Comparison of ENCODE assay signal across 24 cellular contexts in genomic region chr1:168054117-168054516, GRCh38.
A peak's percentile ranks its signal among the peaks of the same experiment; 100 is the strongest.
DNase-seq lines count a peak whose midpoint lies in the region; ATAC-seq and TF ChIP-seq lines count a peak whose summit lies in the region.
"Had no signal": no experiment of that assay in that cellular context is flagged by ENCODE, and none has a peak within 500 bp of the region (broad histone marks: within the 10 kb centered on the region; RNA-seq: fewer than 3 reads in every experiment).

No MANE protein-coding gene starts in this region.

- H3K27me3 ChIP-seq in MM.1S (replicated peaks; ENCODE audit: insufficient read depth, low read length) (no peaks in the 10 kb centered on the region), left lung (no peaks in the 10 kb centered on the region)
- H3K27me3 ChIP-seq: body of pancreas, esophagus muscularis mucosa, uterus had no signal

- H3K4me1 ChIP-seq in MM.1S (ENCODE audit: low read length) = peaks cover 6% of the 10 kb centered on the region
- no peaks in the 10 kb centered on the region for H3K4me1 ChIP-seq in left lung
- H3K4me1 ChIP-seq: body of pancreas, uterus had no signal

- H3K27ac ChIP-seq in MM.1S (ENCODE audit: low read length) (no peak overlapping the region), left lung (no peak overlapping the region)
- H3K27ac ChIP-seq: body of pancreas, C4-2B, esophagus muscularis mucosa, skin epidermis, uterus had no signal

- no peak overlapping the region for H3K4me2 ChIP-seq in MM.1S (ENCODE audit: low read depth, low read length)
- H3K4me2 ChIP-seq: GM23338 had no signal

- H3K79me2 ChIP-seq in MM.1S (ENCODE audit: low read length) = no peaks in the 10 kb centered on the region

- ATAC-seq in left lung (peak; percentile 52), GM21717 (IDR thresholded peaks at IDR 0.05; ENCODE audit: unreplicated experiment) (no peak)
- no peak for ATAC-seq in stimulated activated naive CD8-positive, alpha-beta T cell treated with anti-CD3 and anti-CD28 coated beads, Interleukin-15, Interleukin-2, amounts not matched to agents 100 U/mL and 50 U/mL, for 24 hours
- ATAC-seq: activated naive CD8-positive, alpha-beta T cell treated with anti-CD3 and anti-CD28 coated beads, Interleukin-2, amount 50 U/mL, for 24 hours; body of pancreas; GM23338; naive thymus-derived CD8-positive, alpha-beta T cell; stimulated activated memory B cell treated with anti-CD40 and anti-IgM and Interleukin-4, amounts not matched to agents 10 μg/mL and 1 μg/mL and 100 μg/mL, for 72 hours; WTC11 had no signal

- no peaks in the 10 kb centered on the region for H3K36me3 ChIP-seq in MM.1S (replicated peaks; ENCODE audit: insufficient read depth, low read length)
- H3K36me3 ChIP-seq in left lung = peaks cover 0 to 4% of the 10 kb centered on the region in 2 donors
- H3K36me3 ChIP-seq: uterus had no signal

- intact Hi-C loops in left lung (cut with DNase I) = no loop called here

- H3K4me3 ChIP-seq in MM.1S (ENCODE audit: low read length) = no peak overlapping the region
- no peak overlapping the region for H3K4me3 ChIP-seq in left lung
- H3K4me3 ChIP-seq: body of pancreas, esophagus muscularis mucosa, GM23338, skin epidermis, uterus had no signal

- TF ChIP-seq CTCF in MM.1S (IDR thresholded peaks at IDR 0.05; ENCODE audit: low read length) (no peak), left lung (IDR thresholded peaks at IDR 0.05) (no peak)

- H4K20me1 ChIP-seq in MM.1S (ENCODE audit: insufficient read depth, low read length) = no peaks in the 10 kb centered on the region

- no peaks in the 10 kb centered on the region for H3F3A ChIP-seq in MM.1S (ENCODE audit: insufficient read depth, low read length)

- no peak overlapping the region for H3K9ac ChIP-seq in MM.1S (ENCODE audit: low read length)

- H3K9me3 ChIP-seq in MM.1S (replicated peaks; ENCODE audit: insufficient read depth, low read length) (no peaks in the 10 kb centered on the region), left lung (no peaks in the 10 kb centered on the region)
- H3K9me3 ChIP-seq: body of pancreas, esophagus muscularis mucosa, uterus had no signal

- no peak overlapping the region for H2AFZ ChIP-seq in MM.1S (ENCODE audit: low read length)
- H2AFZ ChIP-seq: GM23338 had no signal

- DNase-seq in AML-193 (lab: John Stamatoyannopoulos, UW) (peak; percentile 42 to 45), MM.1S (peak; percentile 25), UCSD-AML1 (lab: John Stamatoyannopoulos, UW; ENCODE audit: unreplicated experiment) (peak; percentile 7), left lung (no peak), NCI-H2171 (lab: John Stamatoyannopoulos, UW) (no peak)
- DNase-seq in NK-92 treated with Interleukin-12 subunit alpha and Interleukin-12 subunit beta, amount 100 ng/mL, for 24 hours (lab: John Stamatoyannopoulos, UW) = no peak
- no peak for DNase-seq in stimulated activated naive CD8-positive, alpha-beta T cell treated with anti-CD3 and anti-CD28 coated beads, Interleukin-15, Interleukin-2, amounts not matched to agents 100 U/mL and 50 U/mL, for 24 hours
- DNase-seq: ACHN; activated CD4-positive, alpha-beta T cell treated with anti-CD3 and anti-CD28 coated beads, Interleukin-2, amount 50 U/mL, for 4 hours; activated CD8-positive, alpha-beta memory T cell treated with anti-CD3 and anti-CD28 coated beads, Interleukin-2, amount 50 U/mL, for 4 hours; activated naive CD8-positive, alpha-beta T cell treated with anti-CD3 and anti-CD28 coated beads, Interleukin-2, amount 50 U/mL, for 24 hours; body of pancreas; naive thymus-derived CD8-positive, alpha-beta T cell; NCI-H1694 treated with DMSO at 0.1 percent for 48 hours; NCI-H748 treated with DMSO at 0.1 percent for 48 hours; stimulated activated CD4-positive, alpha-beta T cell treated with anti-CD3 and anti-CD28 coated beads, Interleukin-2, amount 100 ng/mL, for 24 hours; uterus had no signal

- no peaks in the 10 kb centered on the region for H3K9me2 ChIP-seq in MM.1S (replicated peaks; ENCODE audit: insufficient read depth, low read length)

Comparison
In these comparisons a context has a peak if more than half of its experiments do, and no peak if none do; other contexts are left out.
1. DNase-seq: peak in AML-193 (2 of 2), MM.1S (single experiment) and UCSD-AML1 (single experiment); none in left lung (0 of 2), NCI-H2171 (single experiment), NK-92 treated with Interleukin-12 subunit alpha and Interleukin-12 subunit beta, amount 100 ng/mL, for 24 hours (single experiment) and stimulated activated naive CD8-positive, alpha-beta T cell treated with anti-CD3 and anti-CD28 coated beads, Interleukin-15, Interleukin-2, amounts not matched to agents 100 U/mL and 50 U/mL, for 24 hours (single experiment).